1 cellular context compared by ENCODE assay signal in genomic region chr12:45235-45990, GRCh38. TPM values are rescaled to one million over a fixed set of nuclear protein-coding genes. Genes with fewer than 3 reads are reported as not detected.
"Had no signal": no experiment of that assay in that cellular context is flagged by ENCODE, and none has a peak within 500 bp of the region (broad histone marks: within the 10 kb centered on the region; RNA-seq: fewer than 3 reads in every experiment).

No MANE protein-coding gene starts in this region.

RNA-seq across cellular contexts. Expression of gene IQSEC3, which starts 21.2 kb away (rescaled TPM):
- total RNA-seq: chondrocyte had no signal
